9 cellular contexts compared by ENCODE assay signal in the genomic region with DNA sequence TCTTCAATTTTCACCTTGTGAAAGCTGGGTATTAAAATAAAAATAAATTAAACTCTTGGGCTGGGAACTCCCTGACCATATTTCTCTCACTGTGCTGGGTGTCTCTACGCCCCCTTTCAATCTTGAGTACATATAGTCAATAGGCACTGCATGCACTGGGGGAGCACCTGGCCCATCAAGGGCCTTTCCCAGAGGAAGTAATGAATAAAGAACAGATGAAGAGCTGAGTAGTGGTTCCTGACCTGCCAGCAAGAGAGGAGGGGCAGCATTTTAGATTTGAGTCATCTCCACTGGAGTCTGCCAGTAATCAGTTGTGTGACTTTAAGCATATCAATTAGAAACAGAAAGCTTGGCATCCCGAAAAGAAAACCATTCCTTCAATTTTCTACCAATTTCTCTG. TPM values are rescaled to one million over a fixed set of nuclear protein-coding genes. Genes with fewer than 3 reads are reported as not detected.
A peak's percentile ranks its signal among the peaks of the same experiment; 100 is the strongest.
DNase-seq lines count a peak whose midpoint lies in the region; ATAC-seq, FAIRE-seq and TF ChIP-seq lines count a peak whose summit lies in the region.
"Had no signal": no experiment of that assay in that cellular context is flagged by ENCODE, and none has a peak within 500 bp of the region (broad histone marks: within the 10 kb centered on the region; RNA-seq: fewer than 3 reads in every experiment).

No MANE protein-coding gene starts in this region.

- no peak for TF ChIP-seq POLR2A in sigmoid colon (IDR thresholded peaks at IDR 0.05)

- H3K27me3 ChIP-seq in sigmoid colon = no peaks in the 10 kb centered on the region

- WGBS in sigmoid colon, 2 donors = 74 to 90% methylated on average over 2 of the region's 2 CpGs

- no peak for TF ChIP-seq EP300 in sigmoid colon (IDR thresholded peaks at IDR 0.05)

- TF ChIP-seq CTCF in sigmoid colon (IDR thresholded peaks at IDR 0.05) = no peak

- peak; percentile 11 for DNase-seq in NCI-H187 treated with DMSO at 0.1 percent for 48 hours (lab: John Stamatoyannopoulos, UW)
- peak; percentile 11 for DNase-seq in iris pigment epithelial cell (ENCODE audit: low read depth)
- DNase-seq in NCI-H2227 treated with DMSO at 0.1 percent for 48 hours (lab: John Stamatoyannopoulos, UW) = no peak
- no peak for DNase-seq in islet precursor cell
- no peak for DNase-seq in frontal cortex (ENCODE audit: low spot score in 2 of 2)
- DNase-seq in sigmoid colon = no peak

- H3K9me3 ChIP-seq in sigmoid colon = no peaks in the 10 kb centered on the region

- no peak overlapping the region for H3K4me3 ChIP-seq in sigmoid colon
- H3K4me3 ChIP-seq: SK-N-MC had no signal

- intact Hi-C loops in sigmoid colon (cut with DNase I) = no loop called here

- no peaks in the 10 kb centered on the region for H3K36me3 ChIP-seq in sigmoid colon

- peaks cover 0 to 11% (median 4%) of the 10 kb centered on the region in 4 donors for H3K4me1 ChIP-seq in sigmoid colon

- ATAC-seq in GM18517 (IDR thresholded peaks at IDR 0.05; ENCODE audit: unreplicated experiment) = peak; percentile 80
- ATAC-seq in GM21825 (IDR thresholded peaks at IDR 0.05; ENCODE audit: unreplicated experiment) = peak; percentile 90

- H3K27ac ChIP-seq in sigmoid colon = no peak overlapping the region
- H3K27ac ChIP-seq: SK-N-MC had no signal

- no peak for FAIRE-seq in frontal cortex (lab: Jason Lieb, UNC)

RNA-seq across cellular contexts. Expression of gene MAPKAP1, which starts 6.2 kb away (rescaled TPM):
- total RNA-seq in frontal cortex = 35.9 TPM
- 100 to 1,000 TPM in 1 of 4 donors, 10 to 100 TPM in 3; 84.3 to 155 (median 88.2) TPM for total RNA-seq in sigmoid colon
- polyA plus RNA-seq in sigmoid colon = 10 to 100 TPM; 37.2 to 62.4 (median 37.2) TPM

RNA-seq across cellular contexts. Expression of gene PBX3, which starts 46.4 kb away (rescaled TPM):
- total RNA-seq in frontal cortex (37.5 TPM), sigmoid colon (100 to 1,000 TPM in 1 of 4 donors, 10 to 100 TPM in 3; 90.6 to 159 (median 93.1) TPM)
- polyA plus RNA-seq in sigmoid colon = 10 to 100 TPM in 2 of 3 donors, 1 to 10 TPM in 1; 2.8 to 15.0 (median 10.8) TPM

Comparison
In these comparisons a context has a peak if more than half of its experiments do, and no peak if none do; other contexts are left out.
1. DNase-seq: peak in NCI-H187 treated with DMSO at 0.1 percent for 48 hours (single experiment) and iris pigment epithelial cell (single experiment); none in NCI-H2227 treated with DMSO at 0.1 percent for 48 hours (single experiment), islet precursor cell (single experiment), frontal cortex (0 of 2) and sigmoid colon (single experiment).